ENCODE assay signal across 9 cellular contexts in the genomic region with DNA sequence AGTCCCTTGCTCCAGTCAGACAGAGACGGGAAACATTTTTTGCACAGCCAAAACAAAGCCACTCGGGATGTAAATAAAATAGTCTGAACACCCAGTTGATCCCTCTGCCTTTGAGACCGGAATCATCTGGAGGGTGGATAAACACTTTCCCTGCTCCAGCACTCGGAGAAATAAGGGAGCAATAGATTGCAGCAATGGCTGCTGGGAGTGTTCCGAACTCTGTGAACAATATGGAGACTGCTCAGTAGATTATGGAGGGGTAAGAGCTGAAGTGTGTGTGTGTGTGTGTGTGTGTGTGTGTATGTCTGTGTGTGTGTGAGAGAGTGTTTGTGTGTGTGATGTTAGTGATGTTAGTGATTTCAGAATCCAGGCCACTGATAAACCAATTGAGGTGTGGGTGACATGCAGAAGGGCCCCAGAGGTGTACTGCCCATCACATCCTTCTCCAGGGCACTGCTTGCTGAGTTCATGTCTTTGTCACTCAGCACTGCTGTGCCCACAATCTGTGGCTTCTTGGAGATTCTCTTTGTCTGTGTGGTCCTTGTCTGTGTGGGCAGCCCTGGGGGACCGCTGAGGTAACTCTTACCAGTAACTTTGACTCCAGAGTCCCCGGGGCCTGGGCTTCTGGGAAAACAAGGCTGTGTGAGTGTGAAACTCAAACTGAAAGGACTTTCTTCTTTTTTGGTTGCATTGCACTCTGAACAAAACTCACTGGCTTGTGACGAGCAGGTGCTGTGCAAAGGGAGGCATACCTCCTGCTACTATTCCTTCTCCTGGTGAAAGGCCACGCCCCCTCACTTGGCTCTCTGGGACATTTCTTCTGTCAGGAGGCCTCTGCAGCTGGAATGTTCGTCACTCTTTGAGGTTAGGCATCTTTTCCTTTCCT. TPM values are rescaled to one million over a fixed set of nuclear protein-coding genes. Genes with fewer than 3 reads are reported as not detected.
DNase-seq lines count a peak whose midpoint lies in the region; ATAC-seq lines count a peak whose summit lies in the region.
"Had no signal": no experiment of that assay in that cellular context is flagged by ENCODE, and none has a peak within 500 bp of the region (broad histone marks: within the 10 kb centered on the region; RNA-seq: fewer than 3 reads in every experiment).

No MANE protein-coding gene starts in this region.

- intact Hi-C loops in cardiac septum (cut with DNase I): no loop called here

- peak; percentile 56 for ATAC-seq in GM21526 (IDR thresholded peaks at IDR 0.05; ENCODE audit: low FRiP score, unreplicated experiment)
- peak; percentile 52 for ATAC-seq in HG03460 (IDR thresholded peaks at IDR 0.05; ENCODE audit: unreplicated experiment)
- ATAC-seq: HCT116 had no signal

- DNase-seq in DMS53 (lab: John Stamatoyannopoulos, UW): peak; percentile 34
- DNase-seq in DMS53 treated with DMSO at 0.1 percent for 48 hours (lab: John Stamatoyannopoulos, UW; ENCODE audit: unreplicated experiment): no peak
- DNase-seq in left kidney (ENCODE audit: low read depth, low spot score): peak; percentile 75
- no peak for DNase-seq in ecto neural progenitor cell (ENCODE audit: low spot score)
- DNase-seq in cardiac septum (ENCODE audit: low spot score): no peak
- DNase-seq in superior temporal gyrus (ENCODE audit: extremely low spot score): no peak

RNA-seq across cellular contexts. Expression of gene CRYGS, which starts 23.0 kb away (rescaled TPM):
- total RNA-seq in cardiac septum: 1.8 TPM

RNA-seq across cellular contexts. Expression of gene TBCCD1, which starts 45.9 kb away (rescaled TPM):
- total RNA-seq in cardiac septum: 7.8 TPM

RNA-seq across cellular contexts. Expression of gene DNAJB11, which starts 49.3 kb away (rescaled TPM):
- 34.3 TPM for total RNA-seq in cardiac septum

Comparison
In these comparisons a context has a peak if more than half of its experiments do, and no peak if none do; other contexts are left out.
1. DNase-seq: peak in DMS53 (single experiment) and left kidney (single experiment); none in DMS53 treated with DMSO at 0.1 percent for 48 hours (single experiment), ecto neural progenitor cell (single experiment), cardiac septum (single experiment) and superior temporal gyrus (single experiment).